Comparison of ENCODE assay signal across 8 cellular contexts in genomic region chr19:50414850-50415660, GRCh38. TPM values are rescaled to one million over a fixed set of nuclear protein-coding genes. Genes with fewer than 3 reads are reported as not detected.
DNase-seq lines count a peak whose midpoint lies in the region; ATAC-seq and TF ChIP-seq lines count a peak whose summit lies in the region.

No MANE protein-coding gene starts in this region.

- ATAC-seq in GM19467 (IDR thresholded peaks at IDR 0.05; ENCODE audit: unreplicated experiment): peak; percentile 30
- peak; percentile 84 for ATAC-seq in lung (ENCODE audit: insufficient read depth, low FRiP score)
- ATAC-seq in HG02610 (IDR thresholded peaks at IDR 0.05; ENCODE audit: unreplicated experiment): no peak

- peak overlapping the region; percentile 48; the same call in 1 of the 2 replicates for H3K4me3 ChIP-seq in BLaER1
- H3K4me3 ChIP-seq in MM.1S (ENCODE audit: low read length): no peak overlapping the region
- H3K4me3 ChIP-seq in lung: no peak overlapping the region

- H4K20me1 ChIP-seq in BLaER1 (no peaks in the 10 kb centered on the region), MM.1S (ENCODE audit: insufficient read depth, low read length) (no peaks in the 10 kb centered on the region)

- H3K4me2 ChIP-seq in BLaER1 (peak overlapping the region; percentile 92), MM.1S (ENCODE audit: low read depth, low read length) (peak overlapping the region; percentile 24; the same call in 1 of the 2 replicates)

- H3K79me2 ChIP-seq in MM.1S (ENCODE audit: low read length): no peaks in the 10 kb centered on the region

- H3K4me1 ChIP-seq in BLaER1 (peaks cover 68% of the 10 kb centered on the region), MM.1S (ENCODE audit: low read length) (peaks cover 26% of the 10 kb centered on the region), lung (ENCODE audit: control insufficient read depth in 2 of 2, insufficient read depth in 2 of 2, low read length in 2 of 2) (no peaks in the 10 kb centered on the region)

- DNase-seq in MM.1S (peak; percentile 12), dermis blood vessel endothelial cell (peak; percentile 86), lung (ENCODE audit: low spot score) (peak; percentile 80)
- DNase-seq in activated CD4-positive, alpha-beta T cell treated with anti-CD3 and anti-CD28 coated beads, Interleukin-2, amount 50 U/mL, for 4 hours: peak; percentile 71 to 74
- peak; percentile 71 to 76 for DNase-seq in stimulated activated CD8-positive, alpha-beta memory T cell treated with anti-CD3 and anti-CD28 coated beads, Interleukin-2, amount 100 ng/mL, for 48 hours (ENCODE audit: low read depth in 2 of 2)

- no peaks in the 10 kb centered on the region for H3K27me3 ChIP-seq in BLaER1
- H3K27me3 ChIP-seq in MM.1S (replicated peaks; ENCODE audit: insufficient read depth, low read length): peaks cover 4% of the 10 kb centered on the region
- H3K27me3 ChIP-seq in lung (ENCODE audit: control insufficient read depth, insufficient read depth): no peaks in the 10 kb centered on the region

- H3K9ac ChIP-seq in BLaER1 (peak overlapping the region; percentile 83), MM.1S (ENCODE audit: low read length) (no peak overlapping the region)

- no peaks in the 10 kb centered on the region; the same call in 1 of the 2 replicates for H3F3A ChIP-seq in MM.1S (ENCODE audit: insufficient read depth, low read length)

- TF ChIP-seq CTCF in MM.1S (IDR thresholded peaks at IDR 0.05; ENCODE audit: low read length) (peak; percentile 61), lung (IDR thresholded peaks at IDR 0.05; ENCODE audit: control extremely low read depth, extremely low read depth) (peak; percentile 76)

- WGBS in lung, 2 donors: 41 to 42% methylated on average over 39 of the region's 39 CpGs

- H3K9me2 ChIP-seq in MM.1S (replicated peaks; ENCODE audit: insufficient read depth, low read length): no peaks in the 10 kb centered on the region

- H3K9me3 ChIP-seq in BLaER1 (peaks cover 12% of the 10 kb centered on the region; the same call in 1 of the 2 replicates), MM.1S (replicated peaks; ENCODE audit: insufficient read depth, low read length) (no peaks in the 10 kb centered on the region), lung (ENCODE audit: control insufficient read depth in 2 of 2, insufficient read depth in 1 of 2, low read length in 1 of 2) (no peaks in the 10 kb centered on the region)

- H2AFZ ChIP-seq in MM.1S (ENCODE audit: low read length): no peak overlapping the region

- H3K27ac ChIP-seq in BLaER1 (peak overlapping the region; percentile 97), MM.1S (ENCODE audit: low read length) (peak overlapping the region; percentile 23; the same call in 1 of the 2 replicates), lung (ENCODE audit: low read depth in 1 of 2, low read length in 1 of 2) (no peak overlapping the region)

- peaks cover 45% of the 10 kb centered on the region for H3K36me3 ChIP-seq in BLaER1
- no peaks in the 10 kb centered on the region for H3K36me3 ChIP-seq in MM.1S (replicated peaks; ENCODE audit: insufficient read depth, low read length)
- H3K36me3 ChIP-seq in lung (ENCODE audit: control insufficient read depth in 2 of 2, insufficient read depth in 2 of 2, low read length in 2 of 2): peaks cover 0 to 11% of the 10 kb centered on the region in 2 donors

RNA-seq across cellular contexts. Expression of gene SPIB, which starts 3.7 kb away (rescaled TPM):
- total RNA-seq in dermis blood vessel endothelial cell (not detected in 2 replicates), lung (10 to 100 TPM in 1 of 2 donors, under 1 TPM in 1; 0.31 to 10.5 TPM)
- under 1 TPM; 0.22 to 0.98 TPM for polyA plus RNA-seq in lung

RNA-seq across cellular contexts. Expression of gene MYBPC2, which starts 17.6 kb away (rescaled TPM):
- total RNA-seq in dermis blood vessel endothelial cell (0.05 TPM in 1 of 2 replicates, not detected in the other), lung (under 1 TPM; 0.21 to 0.91 TPM)
- polyA plus RNA-seq in lung: under 1 TPM; 0.04 to 0.55 TPM

RNA-seq across cellular contexts. Expression of gene POLD1, which starts 30.9 kb away (rescaled TPM):
- total RNA-seq in dermis blood vessel endothelial cell (40.8 and 77.4 TPM in 2 replicates), lung (10 to 100 TPM; 20.2 to 49.3 TPM)
- polyA plus RNA-seq in lung: 10 to 100 TPM; 28.7 to 55.1 TPM

RNA-seq across cellular contexts. Expression of gene NR1H2, which starts 38.8 kb away (rescaled TPM):
- 83.6 and 92.5 TPM in 2 replicates for total RNA-seq in dermis blood vessel endothelial cell
- total RNA-seq in lung: 10 to 100 TPM; 52.5 to 96.4 TPM
- 100 to 1,000 TPM; 103 to 114 TPM for polyA plus RNA-seq in lung

RNA-seq across cellular contexts. Expression of gene NAPSA, which starts 49.6 kb away (rescaled TPM):
- not detected in 2 replicates for total RNA-seq in dermis blood vessel endothelial cell
- total RNA-seq in lung: 1,000 to 10,000 TPM in 1 of 2 donors, 100 to 1,000 TPM in 1; 655 to 1,838 TPM
- polyA plus RNA-seq in lung: 1,000 to 10,000 TPM; 1,027 to 2,584 TPM

Comparison
In these comparisons a context has a peak if more than half of its experiments do, and no peak if none do; other contexts are left out.
1. H3K27ac ChIP-seq: peak in BLaER1 (single experiment) and MM.1S (single experiment); none in lung (0 of 2).
2. DNase-seq: peak in every context shown above with its lines; median percentile 86 in dermis blood vessel endothelial cell; 80 in lung; 74 in stimulated activated CD8-positive, alpha-beta memory T cell treated with anti-CD3 and anti-CD28 coated beads, Interleukin-2, amount 100 ng/mL, for 48 hours; 72 in activated CD4-positive, alpha-beta T cell treated with anti-CD3 and anti-CD28 coated beads, Interleukin-2, amount 50 U/mL, for 4 hours; 12 in MM.1S.